8 cellular contexts compared by ENCODE assay signal in the genomic region with DNA sequence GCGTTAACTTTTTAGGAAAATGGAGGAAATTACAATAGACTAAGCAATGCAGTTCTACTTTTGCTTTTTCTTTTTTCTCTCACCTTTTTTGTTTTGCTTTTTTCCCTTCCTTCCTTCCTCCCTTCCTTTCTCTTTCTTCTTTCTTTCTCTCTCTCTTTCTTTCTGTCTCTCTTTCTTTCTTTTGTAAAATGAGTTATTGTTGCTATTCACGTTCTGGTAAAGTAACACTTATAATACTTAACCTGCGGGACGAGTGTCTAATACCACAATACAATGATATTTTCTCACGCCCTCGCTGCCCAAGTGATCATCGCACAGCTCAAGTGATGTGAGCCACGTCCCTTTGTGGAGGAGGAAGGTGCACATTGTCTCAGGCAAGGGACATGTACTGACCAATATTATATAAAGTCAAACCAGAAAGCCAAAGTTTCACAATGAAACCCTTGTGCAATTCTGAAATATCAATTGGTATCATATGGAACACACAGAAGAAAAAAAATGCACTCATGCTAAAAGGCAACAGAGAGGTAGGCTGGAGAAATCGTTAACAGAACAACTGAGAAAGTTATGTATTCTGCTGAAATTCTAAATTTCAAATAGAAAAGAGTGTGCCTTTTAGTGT. TPM values are rescaled to one million over a fixed set of nuclear protein-coding genes. Genes with fewer than 3 reads are reported as not detected.
DNase-seq lines count a peak whose midpoint lies in the region; ATAC-seq, FAIRE-seq and TF ChIP-seq lines count a peak whose summit lies in the region.

No MANE protein-coding gene starts in this region.

- peaks cover 19% of the 10 kb centered on the region in 3 donors for H3K4me1 Mint-ChIP-seq in T-cell

- peaks cover 0 to 8% of the 10 kb centered on the region in 2 donors for H3K4me1 ChIP-seq in gastrocnemius medialis

- no peaks in the 10 kb centered on the region for H3K27me3 ChIP-seq in GM06990 (replicated peaks; ENCODE audit: control insufficient read depth, insufficient read depth, low read length)
- no peaks in the 10 kb centered on the region for H3K27me3 ChIP-seq in gastrocnemius medialis

- peak overlapping the region; percentile 86 for H3K4me3 ChIP-seq in GM06990 (replicated peaks; ENCODE audit: low read depth, low read length)
- H3K4me3 ChIP-seq in fibroblast of the aortic adventitia (ENCODE audit: low read depth, low read length) = peak overlapping the region; percentile 61
- peak overlapping the region; percentile 65 to 85 (median 72) for H3K4me3 ChIP-seq in gastrocnemius medialis

- TF ChIP-seq CTCF in GM06990 (IDR thresholded peaks at IDR 0.05; ENCODE audit: insufficient read depth, low read length, poor library complexity, severe bottlenecking) (no peak), fibroblast of the aortic adventitia (IDR thresholded peaks at IDR 0.05; ENCODE audit: insufficient read depth, low read length) (no peak), gastrocnemius medialis (IDR thresholded peaks at IDR 0.05 in 4 of 5, conservative IDR thresholded peaks at IDR 0.05 in 1 of 5) (no peak)

- no peaks in the 10 kb centered on the region for H3K9me3 Mint-ChIP-seq in T-cell

- no peaks in the 10 kb centered on the region for H3K36me3 Mint-ChIP-seq in T-cell

- H3K27ac Mint-ChIP-seq in T-cell = peak overlapping the region in 1 of 2 donors; percentile 5

- H3K27ac ChIP-seq in gastrocnemius medialis = peak overlapping the region; percentile 66 to 82 (median 79)

- ATAC-seq in T-cell (replicated peaks in 1 of 4) (no peak), gastrocnemius medialis (no peak)

- POLR2A ChIA-PET in T-cell (lab: Charles Lee) = no interaction called here

- no peaks in the 10 kb centered on the region for H3K36me3 ChIP-seq in GM06990 (ENCODE audit: control insufficient read depth, insufficient read depth, low read length)
- H3K36me3 ChIP-seq in gastrocnemius medialis = no peaks in the 10 kb centered on the region

- TF ChIP-seq POLR2A in gastrocnemius medialis (IDR thresholded peaks at IDR 0.05) (no peak), erythroblast (IDR thresholded peaks at IDR 0.05; ENCODE audit: low read length) (no peak), GM12891 (IDR thresholded peaks at IDR 0.05; ENCODE audit: low read depth, low read length) (no peak)

- CTCF ChIA-PET in T-cell (lab: Charles Lee) = no interaction called here

- peaks cover 26 to 33% of the 10 kb centered on the region in 2 donors for H3K27me3 Mint-ChIP-seq in T-cell

- H3K9me3 ChIP-seq in gastrocnemius medialis = no peaks in the 10 kb centered on the region

- peak overlapping the region; percentile 64 to 87 (median 71) for H3K4me3 Mint-ChIP-seq in T-cell

- no peak for FAIRE-seq in GM12891 (lab: Jason Lieb, UNC)

- intact Hi-C loops in gastrocnemius medialis (cut with DNase I; ENCODE audit: low total_unique reads) = no loop called here

- in situ Hi-C loops in gastrocnemius medialis (cut with MboI; ENCODE audit: low sequenced_read_pairs in 4 of 4) = no loop called here

- DNase-seq in GM06990 (ENCODE audit: extremely low read depth, insufficient read length) = no peak
- no peak for DNase-seq in T-cell
- no peak for DNase-seq in fibroblast of the aortic adventitia (ENCODE audit: low read depth)
- DNase-seq in gastrocnemius medialis = no peak
- DNase-seq in erythroblast (lab: John Stamatoyannopoulos, UW) = no peak
- DNase-seq in NCI-H524 treated with DMSO at 0.1 percent for 48 hours (lab: John Stamatoyannopoulos, UW) = no peak
- no peak for DNase-seq in NCI-H748 (lab: John Stamatoyannopoulos, UW; ENCODE audit: unreplicated experiment)
- DNase-seq in GM12891 (ENCODE audit: insufficient read length, low spot score) = no peak

TF ChIP-seq in GM12891, 5 proteins besides CTCF, POLR2A, EP300 and RAD21:
- TF ChIP-seq SPI1 (IDR thresholded peaks at IDR 0.05; ENCODE audit: low read depth, low read length) (no peak), POU2F2 (IDR thresholded peaks at IDR 0.05; ENCODE audit: low read depth, low read length) (no peak), TAF1 (IDR thresholded peaks at IDR 0.05; ENCODE audit: low read depth, low read length) (no peak), PAX5 (IDR thresholded peaks at IDR 0.05; ENCODE audit: insufficient read depth, low read length, severe bottlenecking) (no peak), POLR2AphosphoS5 (IDR thresholded peaks at IDR 0.05; ENCODE audit: low read depth, low read length) (no peak)

RNA-seq across cellular contexts. Expression of gene JAM2, which starts 1.7 kb away (rescaled TPM):
- total RNA-seq in T-cell = under 1 TPM in 2 of 5 donors, not detected in 3; 0.43 to 0.99 TPM
- total RNA-seq in fibroblast of the aortic adventitia (ENCODE audit: low replicate concordance) = 1.1 and 3.0 TPM in 2 replicates
- total RNA-seq in gastrocnemius medialis = 1 to 10 TPM; 2.3 to 6.1 (median 3.7) TPM
- polyA plus RNA-seq in GM12891 (2012; ENCODE audit: low read depth, missing spikeins) = 3.9 TPM

RNA-seq across cellular contexts. Expression of gene MRPL39, which starts 33.5 kb away (rescaled TPM):
- 10 to 100 TPM; 10.6 to 18.2 (median 14.8) TPM for total RNA-seq in T-cell
- total RNA-seq in fibroblast of the aortic adventitia (ENCODE audit: low replicate concordance) = 7.6 and 36.1 TPM in 2 replicates
- total RNA-seq in gastrocnemius medialis = 10 to 100 TPM; 27.1 to 56.6 (median 39.0) TPM
- 56.0 TPM for polyA plus RNA-seq in GM12891 (2012; ENCODE audit: low read depth, missing spikeins)
